12 cellular contexts compared by ENCODE assay signal in genomic region chr4:142446965-142447474, GRCh38.
"Had no signal": no experiment of that assay in that cellular context is flagged by ENCODE, and none has a peak within 500 bp of the region (broad histone marks: within the 10 kb centered on the region; RNA-seq: fewer than 3 reads in every experiment).

No MANE protein-coding gene starts in this region.

- DNase-seq: activated gamma-delta T cell treated with Interleukin-2 at 50 U/mL for 16 hours, amniotic stem cell, body of pancreas, endodermal cell, lower lobe of right lung, midbrain, posterior cingulate gyrus, SHP77 had no signal

- H3K36me3 ChIP-seq: lower lobe of right lung had no signal

- H3K27me3 Mint-ChIP-seq: central memory CD8-positive, alpha-beta T cell; stimulated activated memory B cell treated with anti-CD40 and anti-IgM and Interleukin-4, amounts not matched to agents 10 μg/mL and 1 μg/mL and 100 μg/mL, for 72 hours; type B pancreatic cell had no signal

- ATAC-seq: body of pancreas; lower lobe of right lung; stimulated activated memory B cell treated with anti-CD40 and anti-IgM and Interleukin-4, amounts not matched to agents 10 μg/mL and 1 μg/mL and 100 μg/mL, for 72 hours had no signal

- H3K4me1 ChIP-seq: body of pancreas, lower lobe of right lung had no signal

- H3K4me1 Mint-ChIP-seq: central memory CD8-positive, alpha-beta T cell; stimulated activated memory B cell treated with anti-CD40 and anti-IgM and Interleukin-4, amounts not matched to agents 10 μg/mL and 1 μg/mL and 100 μg/mL, for 72 hours had no signal

- H3K27ac ChIP-seq: body of pancreas, lower lobe of right lung, skin epidermis had no signal

- H3K4me3 Mint-ChIP-seq: central memory CD8-positive, alpha-beta T cell; endodermal cell; stimulated activated memory B cell treated with anti-CD40 and anti-IgM and Interleukin-4, amounts not matched to agents 10 μg/mL and 1 μg/mL and 100 μg/mL, for 72 hours; type B pancreatic cell had no signal

- H3K27me3 ChIP-seq: body of pancreas had no signal

- H3K9me3 ChIP-seq: body of pancreas, lower lobe of right lung had no signal

- H3K9me3 Mint-ChIP-seq: central memory CD8-positive, alpha-beta T cell; endodermal cell; stimulated activated memory B cell treated with anti-CD40 and anti-IgM and Interleukin-4, amounts not matched to agents 10 μg/mL and 1 μg/mL and 100 μg/mL, for 72 hours; type B pancreatic cell had no signal

- H3K4me3 ChIP-seq: body of pancreas, lower lobe of right lung, skin epidermis had no signal

- H3K27ac Mint-ChIP-seq: endodermal cell; stimulated activated memory B cell treated with anti-CD40 and anti-IgM and Interleukin-4, amounts not matched to agents 10 μg/mL and 1 μg/mL and 100 μg/mL, for 72 hours; type B pancreatic cell had no signal

- H3K36me3 Mint-ChIP-seq: stimulated activated memory B cell treated with anti-CD40 and anti-IgM and Interleukin-4, amounts not matched to agents 10 μg/mL and 1 μg/mL and 100 μg/mL, for 72 hours; type B pancreatic cell had no signal
